Comparison of ENCODE assay signal across 1 cellular context in genomic region chr14:100657780-100658513, GRCh38.
TF ChIP-seq lines count a peak whose summit lies in the region.

No MANE protein-coding gene starts in this region.

TF ChIP-seq in H1, 55 proteins besides CTCF, POLR2A, EP300 and RAD21 (continued from another document):
- TF ChIP-seq ATF2 (IDR thresholded peaks at IDR 0.05; ENCODE audit: low read length) (no peak), JUND (IDR thresholded peaks at IDR 0.05; ENCODE audit: low read length) (no peak), USF2 (IDR thresholded peaks at IDR 0.05; ENCODE audit: low read length) (no peak), JUN (IDR thresholded peaks at IDR 0.05; ENCODE audit: low read depth, low read length) (no peak), BACH1 (IDR thresholded peaks at IDR 0.05; ENCODE audit: low read length) (no peak)
TF ChIP-seq in H1: peak in this region for 0.
